Comparison of ENCODE assay signal across 8 cellular contexts in genomic region chr15:92917606-92918407, GRCh38. TPM values are rescaled to one million over a fixed set of nuclear protein-coding genes. Genes with fewer than 3 reads are reported as not detected.
A peak's percentile ranks its signal among the peaks of the same experiment; 100 is the strongest.
DNase-seq lines count a peak whose midpoint lies in the region; ATAC-seq and TF ChIP-seq lines count a peak whose summit lies in the region.

No MANE protein-coding gene starts in this region.

- peaks cover 94% of the 10 kb centered on the region for H3K79me2 ChIP-seq in osteoblast (ENCODE audit: insufficient read depth, low read length)

- H3K27ac Mint-ChIP-seq in activated naive CD8-positive, alpha-beta T cell = peak overlapping the region; percentile 99

- peaks cover 85% of the 10 kb centered on the region for H3K4me1 Mint-ChIP-seq in activated naive CD8-positive, alpha-beta T cell (ENCODE audit: low read depth)

- H3K4me1 ChIP-seq in osteoblast (ENCODE audit: insufficient read depth, low read length) = peaks cover 83% of the 10 kb centered on the region

- H3K9me3 Mint-ChIP-seq in activated naive CD8-positive, alpha-beta T cell (ENCODE audit: low read depth) = no peaks in the 10 kb centered on the region

- H3K4me3 Mint-ChIP-seq in activated naive CD8-positive, alpha-beta T cell = peak overlapping the region; percentile 67

- peaks cover 8% of the 10 kb centered on the region for H3K36me3 Mint-ChIP-seq in activated naive CD8-positive, alpha-beta T cell

- H3K4me2 ChIP-seq in osteoblast (ENCODE audit: insufficient read depth, low read length) = peak overlapping the region; percentile 66

- H3K36me3 ChIP-seq in osteoblast (ENCODE audit: insufficient read depth, low read length) = peaks cover 45% of the 10 kb centered on the region

- no peaks in the 10 kb centered on the region for H3K9me3 ChIP-seq in osteoblast (ENCODE audit: low read depth, low read length)

- H3K27me3 Mint-ChIP-seq in activated naive CD8-positive, alpha-beta T cell = no peaks in the 10 kb centered on the region

- H2AFZ ChIP-seq in osteoblast (ENCODE audit: low read length) = no peak overlapping the region

- H3K27me3 ChIP-seq in osteoblast (ENCODE audit: insufficient read depth, low read length) = no peaks in the 10 kb centered on the region

- peak; percentile 92 for TF ChIP-seq CTCF in osteoblast (IDR thresholded peaks at IDR 0.05; ENCODE audit: extremely low read depth, low read depth, low read length)

- peaks cover 30% of the 10 kb centered on the region for H4K20me1 ChIP-seq in osteoblast (ENCODE audit: insufficient read depth, low read length)

- ATAC-seq in GM21576 (IDR thresholded peaks at IDR 0.05; ENCODE audit: unreplicated experiment) (peak; percentile 34), SK-N-SH treated with all-trans-retinoic acid at 6 μM for 48 hours (peak; percentile 65)

- peak overlapping the region; percentile 15 for H3K4me3 ChIP-seq in osteoblast (ENCODE audit: insufficient read depth, low read length)

- H3K27ac ChIP-seq in osteoblast (ENCODE audit: low read depth, low read length) (peak overlapping the region; percentile 92), temporal lobe (ENCODE audit: low read depth, low read length) (peak overlapping the region; percentile 94)

- DNase-seq in AML-193 (lab: John Stamatoyannopoulos, UW) (peak; percentile 84), NCI-H1092 treated with DMSO at 0.1 percent for 48 hours (lab: John Stamatoyannopoulos, UW) (peak; percentile 85), glomerular visceral epithelial cell (ENCODE audit: extremely low spot score) (peak; percentile 94), osteoblast (ENCODE audit: insufficient read length, low spot score, missing footprints) (peak; percentile 74)

TF ChIP-seq in SK-N-SH treated with all-trans-retinoic acid at 6 μM for 48 hours, 23 proteins besides CTCF, POLR2A, EP300 and RAD21:
- no peak for TF ChIP-seq ISL1 (CRISPR knock-in tag; IDR thresholded peaks at IDR 0.05)
- no peak for TF ChIP-seq TSHZ2 (CRISPR knock-in tag; IDR thresholded peaks at IDR 0.05)
- 0 out of 2 replicates have a peak, but pooled peaks have one; percentile 4 for TF ChIP-seq ZFP30 (CRISPR knock-in tag; IDR thresholded peaks at IDR 0.05)
- 0 out of 2 replicates have a peak, but pooled peaks have one; percentile 48 for TF ChIP-seq ZFP3 (CRISPR knock-in tag; IDR thresholded peaks at IDR 0.05)
- TF ChIP-seq CSDC2 (CRISPR knock-in tag; IDR thresholded peaks at IDR 0.05) = no peak
- 0 out of 2 replicates have a peak, but pooled peaks have one; percentile 33 for TF ChIP-seq ZNF70 (CRISPR knock-in tag; IDR thresholded peaks at IDR 0.05)
- TF ChIP-seq TOX (CRISPR knock-in tag; IDR thresholded peaks at IDR 0.05; ENCODE audit: borderline replicate concordance) = no peak
- no peak for TF ChIP-seq CREB5 (CRISPR knock-in tag; IDR thresholded peaks at IDR 0.05; ENCODE audit: low read depth)
- TF ChIP-seq BACH2 (CRISPR knock-in tag; IDR thresholded peaks at IDR 0.05; ENCODE audit: borderline replicate concordance) = no peak
- 0 out of 2 replicates have a peak, but pooled peaks have one; percentile 52 for TF ChIP-seq ARNTL (CRISPR knock-in tag; IDR thresholded peaks at IDR 0.05; ENCODE audit: borderline replicate concordance, low read depth)
- TF ChIP-seq OSR1 (CRISPR knock-in tag; IDR thresholded peaks at IDR 0.05) = no peak
- no peak for TF ChIP-seq CSRNP3 (CRISPR knock-in tag; IDR thresholded peaks at IDR 0.05)
- TF ChIP-seq POU6F1 (CRISPR knock-in tag; IDR thresholded peaks at IDR 0.05; ENCODE audit: borderline replicate concordance, low read depth) = no peak
- TF ChIP-seq PATZ1 (CRISPR knock-in tag; IDR thresholded peaks at IDR 0.05; ENCODE audit: borderline replicate concordance) = no peak
- no peak for TF ChIP-seq ZC3H10 (CRISPR knock-in tag; IDR thresholded peaks at IDR 0.05)
- no peak for TF ChIP-seq SNAI2 (CRISPR knock-in tag; IDR thresholded peaks at IDR 0.05)
- TF ChIP-seq ESRRG (CRISPR knock-in tag; IDR thresholded peaks at IDR 0.05) = no peak
- no peak for TF ChIP-seq TCF4 (CRISPR knock-in tag; IDR thresholded peaks at IDR 0.05; ENCODE audit: borderline replicate concordance)
- peak; percentile 47; the same call in 1 of the 2 replicates for TF ChIP-seq PPARA (CRISPR knock-in tag; IDR thresholded peaks at IDR 0.05; ENCODE audit: borderline replicate concordance)
- TF ChIP-seq ZNF565 (CRISPR knock-in tag; conservative IDR thresholded peaks at IDR 0.05; ENCODE audit: low read depth) = peak; percentile 59; the same call in 1 of the 2 replicates
- TF ChIP-seq ZNF8 (CRISPR knock-in tag; IDR thresholded peaks at IDR 0.05) = peak; percentile 59
- TF ChIP-seq GLIS3 (CRISPR knock-in tag; IDR thresholded peaks at IDR 0.05) = no peak
- no peak for TF ChIP-seq RARB (CRISPR knock-in tag; IDR thresholded peaks at IDR 0.05)

RNA-seq across cellular contexts. Expression of gene CHD2, which starts 17.7 kb away (rescaled TPM):
- total RNA-seq in osteoblast (94.0 and 98.8 TPM in 2 replicates), temporal lobe (93.4 TPM)

Comparison
In these comparisons a context has a peak if more than half of its experiments do, and no peak if none do; other contexts are left out.
1. Peak in every context shown above with its lines: DNase-seq, ATAC-seq, H3K4me3 ChIP-seq and H3K27ac ChIP-seq.